In the genomic region with DNA sequence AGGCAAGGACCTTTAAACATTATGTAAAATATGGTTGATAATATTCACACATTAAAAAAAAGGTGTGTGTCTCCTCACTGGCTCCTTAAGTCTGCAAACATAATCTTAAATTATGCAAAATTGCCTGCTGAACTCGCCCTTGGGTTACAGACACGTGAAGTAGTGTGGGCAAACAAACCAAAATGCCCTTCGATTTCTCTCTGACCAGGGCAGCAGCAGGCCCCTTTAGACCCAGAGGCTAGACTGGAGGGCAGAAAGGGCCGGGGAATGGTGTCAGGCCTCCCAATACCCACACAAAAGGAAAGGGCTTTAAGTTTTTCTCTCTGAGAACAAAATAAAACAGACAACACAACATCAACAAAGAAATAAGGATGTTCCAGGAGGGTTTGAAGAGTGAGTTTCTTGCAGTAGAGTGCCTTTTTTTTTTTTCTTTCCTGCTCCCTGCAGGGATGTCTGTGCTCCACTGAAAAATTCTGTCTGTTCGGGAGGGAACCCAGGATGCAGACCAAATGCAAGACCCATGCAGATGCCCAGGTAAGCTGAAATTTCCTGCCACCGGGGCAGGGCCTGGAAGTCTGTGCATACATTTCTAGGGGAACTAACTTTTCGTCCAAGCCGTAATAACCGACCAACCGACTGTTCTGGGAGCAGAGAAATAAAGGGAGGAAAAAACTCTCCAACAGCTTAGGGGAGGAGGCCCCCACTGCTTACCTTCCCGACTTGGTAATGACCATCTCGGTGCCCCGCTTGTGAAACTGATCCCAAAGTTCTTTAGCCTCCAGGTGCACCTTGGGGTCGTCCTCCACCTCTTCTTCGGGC, we compare ENCODE assay signal across 1 cellular context.
TF ChIP-seq lines count a peak whose summit lies in the region.

No MANE protein-coding gene starts in this region.

TF ChIP-seq in GM23338, 12 proteins besides CTCF, POLR2A, EP300 and RAD21 (continued from another document):
- TF ChIP-seq, protein P1, sequence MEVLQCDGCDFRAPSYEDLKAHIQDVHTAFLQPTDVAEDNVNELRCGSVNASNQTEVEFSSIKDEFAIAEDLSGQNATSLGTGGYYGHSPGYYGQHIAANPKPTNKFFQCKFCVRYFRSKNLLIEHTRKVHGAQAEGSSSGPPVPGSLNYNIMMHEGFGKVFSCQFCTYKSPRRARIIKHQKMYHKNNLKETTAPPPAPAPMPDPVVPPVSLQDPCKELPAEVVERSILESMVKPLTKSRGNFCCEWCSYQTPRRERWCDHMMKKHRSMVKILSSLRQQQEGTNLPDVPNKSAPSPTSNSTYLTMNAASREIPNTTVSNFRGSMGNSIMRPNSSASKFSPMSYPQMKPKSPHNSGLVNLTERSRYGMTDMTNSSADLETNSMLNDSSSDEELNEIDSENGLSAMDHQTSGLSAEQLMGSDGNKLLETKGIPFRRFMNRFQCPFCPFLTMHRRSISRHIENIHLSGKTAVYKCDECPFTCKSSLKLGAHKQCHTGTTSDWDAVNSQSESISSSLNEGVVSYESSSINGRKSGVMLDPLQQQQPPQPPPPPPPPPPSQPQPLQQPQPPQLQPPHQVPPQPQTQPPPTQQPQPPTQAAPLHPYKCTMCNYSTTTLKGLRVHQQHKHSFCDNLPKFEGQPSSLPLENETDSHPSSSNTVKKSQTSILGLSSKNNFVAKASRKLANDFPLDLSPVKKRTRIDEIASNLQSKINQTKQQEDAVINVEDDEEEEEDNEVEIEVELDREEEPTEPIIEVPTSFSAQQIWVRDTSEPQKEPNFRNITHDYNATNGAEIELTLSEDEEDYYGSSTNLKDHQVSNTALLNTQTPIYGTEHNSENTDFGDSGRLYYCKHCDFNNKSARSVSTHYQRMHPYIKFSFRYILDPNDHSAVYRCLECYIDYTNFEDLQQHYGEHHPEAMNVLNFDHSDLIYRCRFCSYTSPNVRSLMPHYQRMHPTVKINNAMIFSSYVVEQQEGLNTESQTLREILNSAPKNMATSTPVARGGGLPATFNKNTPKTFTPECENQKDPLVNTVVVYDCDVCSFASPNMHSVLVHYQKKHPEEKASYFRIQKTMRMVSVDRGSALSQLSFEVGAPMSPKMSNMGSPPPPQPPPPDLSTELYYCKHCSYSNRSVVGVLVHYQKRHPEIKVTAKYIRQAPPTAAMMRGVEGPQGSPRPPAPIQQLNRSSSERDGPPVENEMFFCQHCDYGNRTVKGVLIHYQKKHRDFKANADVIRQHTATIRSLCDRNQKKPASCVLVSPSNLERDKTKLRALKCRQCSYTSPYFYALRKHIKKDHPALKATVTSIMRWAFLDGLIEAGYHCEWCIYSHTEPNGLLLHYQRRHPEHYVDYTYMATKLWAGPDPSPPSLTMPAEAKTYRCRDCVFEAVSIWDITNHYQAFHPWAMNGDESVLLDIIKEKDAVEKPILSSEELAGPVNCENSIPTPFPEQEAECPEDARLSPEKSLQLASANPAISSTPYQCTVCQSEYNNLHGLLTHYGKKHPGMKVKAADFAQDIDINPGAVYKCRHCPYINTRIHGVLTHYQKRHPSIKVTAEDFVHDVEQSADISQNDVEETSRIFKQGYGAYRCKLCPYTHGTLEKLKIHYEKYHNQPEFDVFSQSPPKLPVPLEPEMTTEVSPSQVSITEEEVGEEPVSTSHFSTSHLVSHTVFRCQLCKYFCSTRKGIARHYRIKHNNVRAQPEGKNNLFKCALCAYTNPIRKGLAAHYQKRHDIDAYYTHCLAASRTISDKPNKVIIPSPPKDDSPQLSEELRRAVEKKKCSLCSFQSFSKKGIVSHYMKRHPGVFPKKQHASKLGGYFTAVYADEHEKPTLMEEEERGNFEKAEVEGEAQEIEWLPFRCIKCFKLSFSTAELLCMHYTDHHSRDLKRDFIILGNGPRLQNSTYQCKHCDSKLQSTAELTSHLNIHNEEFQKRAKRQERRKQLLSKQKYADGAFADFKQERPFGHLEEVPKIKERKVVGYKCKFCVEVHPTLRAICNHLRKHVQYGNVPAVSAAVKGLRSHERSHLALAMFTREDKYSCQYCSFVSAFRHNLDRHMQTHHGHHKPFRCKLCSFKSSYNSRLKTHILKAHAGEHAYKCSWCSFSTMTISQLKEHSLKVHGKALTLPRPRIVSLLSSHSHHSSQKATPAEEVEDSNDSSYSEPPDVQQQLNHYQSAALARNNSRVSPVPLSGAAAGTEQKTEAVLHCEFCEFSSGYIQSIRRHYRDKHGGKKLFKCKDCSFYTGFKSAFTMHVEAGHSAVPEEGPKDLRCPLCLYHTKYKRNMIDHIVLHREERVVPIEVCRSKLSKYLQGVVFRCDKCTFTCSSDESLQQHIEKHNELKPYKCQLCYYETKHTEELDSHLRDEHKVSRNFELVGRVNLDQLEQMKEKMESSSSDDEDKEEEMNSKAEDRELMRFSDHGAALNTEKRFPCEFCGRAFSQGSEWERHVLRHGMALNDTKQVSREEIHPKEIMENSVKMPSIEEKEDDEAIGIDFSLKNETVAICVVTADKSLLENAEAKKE (CRISPR knock-in tag; IDR thresholded peaks at IDR 0.05): no peak
